Comparison of ENCODE assay signal across 22 cellular contexts in the genomic region with DNA sequence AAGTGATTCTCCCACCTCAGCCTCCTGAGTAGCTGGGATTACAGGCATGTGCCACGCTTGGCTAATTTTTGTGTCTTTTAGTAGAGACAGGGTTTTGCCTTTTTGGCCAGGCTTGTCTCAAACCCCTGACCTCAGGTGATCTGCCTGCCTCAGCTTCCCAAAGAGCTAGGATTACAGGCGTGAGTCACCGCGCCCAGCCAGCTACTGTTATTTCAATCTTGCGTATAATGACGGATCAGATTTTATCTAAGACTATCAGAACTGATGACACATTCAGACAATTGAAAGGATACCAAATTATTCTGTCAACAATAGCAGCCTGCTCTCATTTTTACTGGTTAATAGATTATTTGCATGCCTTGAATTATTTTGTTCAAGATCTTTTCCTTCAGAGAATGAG.
"Had no signal": no experiment of that assay in that cellular context is flagged by ENCODE, and none has a peak within 500 bp of the region (broad histone marks: within the 10 kb centered on the region; RNA-seq: fewer than 3 reads in every experiment).

No MANE protein-coding gene starts in this region.

- H3K36me3 ChIP-seq: left ventricle myocardium inferior, sigmoid colon had no signal

- H3K9me3 ChIP-seq: sigmoid colon, testis had no signal

- H3K4me3 Mint-ChIP-seq: activated naive CD8-positive, alpha-beta T cell treated with anti-CD3 and anti-CD28 coated beads for 36 hours; activated T-cell treated with anti-CD3 and anti-CD28 coated beads, Interleukin-2, amount 50 U/mL, for 24 hours; activated T-helper 17 cell treated with anti-CD3 and anti-CD28 coated beads, Interleukin-2, amount 50 U/mL, for 72 hours; immature natural killer cell; natural killer cell treated with Interleukin-12 subunit alpha and Interleukin-12 subunit beta and Interleukin-15 and Interleukin-18, amount 100 ng/mL, for 72 hours; stimulated activated naive B cell treated with anti-CD40 and anti-IgM and Interleukin-4, amounts not matched to agents 10 μg/mL and 1 μg/mL and 100 μg/mL, for 72 hours; WTC11 had no signal

- H3K4me1 ChIP-seq: foreskin keratinocyte, left ventricle myocardium inferior, testis had no signal

- H3K36me3 Mint-ChIP-seq: activated naive CD8-positive, alpha-beta T cell treated with anti-CD3 and anti-CD28 coated beads for 36 hours; immature natural killer cell; stimulated activated naive B cell treated with anti-CD40 and anti-IgM and Interleukin-4, amounts not matched to agents 10 μg/mL and 1 μg/mL and 100 μg/mL, for 72 hours; WTC11 had no signal

- H3K4me3 ChIP-seq: left ventricle myocardium inferior, sigmoid colon, testis had no signal

- H3K27me3 Mint-ChIP-seq: activated naive CD8-positive, alpha-beta T cell treated with anti-CD3 and anti-CD28 coated beads for 36 hours; activated T-cell treated with anti-CD3 and anti-CD28 coated beads, Interleukin-2, amount 50 U/mL, for 24 hours; activated T-helper 17 cell treated with anti-CD3 and anti-CD28 coated beads, Interleukin-2, amount 50 U/mL, for 72 hours; natural killer cell treated with Interleukin-12 subunit alpha and Interleukin-12 subunit beta and Interleukin-15 and Interleukin-18, amount 100 ng/mL, for 72 hours; progenitor cell of endocrine pancreas; stimulated activated naive B cell treated with anti-CD40 and anti-IgM and Interleukin-4, amounts not matched to agents 10 μg/mL and 1 μg/mL and 100 μg/mL, for 72 hours had no signal

- H3K4me1 Mint-ChIP-seq: activated naive CD8-positive, alpha-beta T cell treated with anti-CD3 and anti-CD28 coated beads for 36 hours; activated T-helper 17 cell treated with anti-CD3 and anti-CD28 coated beads, Interleukin-2, amount 50 U/mL, for 72 hours; immature natural killer cell; stimulated activated naive B cell treated with anti-CD40 and anti-IgM and Interleukin-4, amounts not matched to agents 10 μg/mL and 1 μg/mL and 100 μg/mL, for 72 hours had no signal

- H3K27ac Mint-ChIP-seq: activated naive CD8-positive, alpha-beta T cell treated with anti-CD3 and anti-CD28 coated beads for 36 hours; activated T-cell treated with anti-CD3 and anti-CD28 coated beads, Interleukin-2, amount 50 U/mL, for 24 hours; activated T-helper 17 cell treated with anti-CD3 and anti-CD28 coated beads, Interleukin-2, amount 50 U/mL, for 72 hours; immature natural killer cell; natural killer cell treated with Interleukin-12 subunit alpha and Interleukin-12 subunit beta and Interleukin-15 and Interleukin-18, amount 100 ng/mL, for 72 hours; progenitor cell of endocrine pancreas; stimulated activated naive B cell treated with anti-CD40 and anti-IgM and Interleukin-4, amounts not matched to agents 10 μg/mL and 1 μg/mL and 100 μg/mL, for 72 hours; WTC11 had no signal

- ATAC-seq: activated T-helper 17 cell treated with anti-CD3 and anti-CD28 coated beads, Interleukin-2, amount 50 U/mL, for 72 hours; foreskin keratinocyte; natural killer cell treated with Interleukin-12 subunit alpha and Interleukin-12 subunit beta and Interleukin-15 and Interleukin-18, amount 100 ng/mL, for 72 hours; stimulated activated naive B cell treated with anti-CD40 and anti-IgM and Interleukin-4, amounts not matched to agents 10 μg/mL and 1 μg/mL and 100 μg/mL, for 72 hours; WTC11 had no signal

- DNase-seq: activated CD8-positive, alpha-beta memory T cell treated with anti-CD3 and anti-CD28 coated beads for 24 hours; activated CD8-positive, alpha-beta memory T cell treated with anti-CD3 and anti-CD28 coated beads, Interleukin-2, amount 50 U/mL, for 4 hours; activated naive CD8-positive, alpha-beta T cell treated with anti-CD3 and anti-CD28 coated beads for 36 hours; activated T-cell treated with anti-CD3 and anti-CD28 coated beads, Interleukin-2, amount 50 U/mL, for 24 hours; cerebellar nuclear complex; cortex of kidney; erythroblast; foreskin keratinocyte; immature natural killer cell; left ventricle myocardium inferior; retina; sigmoid colon; stimulated activated CD4-positive, alpha-beta T cell treated with anti-CD3 and anti-CD28 coated beads, Interleukin-2, amount 100 ng/mL, for 48 hours; stimulated activated CD8-positive, alpha-beta memory T cell treated with anti-CD3 and anti-CD28 coated beads, Interleukin-4, amount 100 ng/mL, for 48 hours; stimulated activated naive B cell treated with anti-CD40 and anti-IgM and Interleukin-4, amounts not matched to agents 10 μg/mL and 1 μg/mL and 100 μg/mL, for 72 hours; T-helper 1 cell; T-helper 9 cell; testis had no signal

- H3K27ac ChIP-seq: foreskin keratinocyte, left ventricle myocardium inferior, sigmoid colon, testis had no signal

- H3K27me3 ChIP-seq: foreskin keratinocyte, sigmoid colon, testis had no signal
